ENCODE assay signal across 25 cellular contexts in genomic region chr1:95733031-95733430, GRCh38.
"Had no signal": no experiment of that assay in that cellular context is flagged by ENCODE, and none has a peak within 500 bp of the region (broad histone marks: within the 10 kb centered on the region; RNA-seq: fewer than 3 reads in every experiment).

No MANE protein-coding gene starts in this region.

- DNase-seq: cerebellar nuclear complex; cortex of kidney; dorsolateral prefrontal cortex; effector CD4-positive, alpha-beta T cell; hypothalamus; immature natural killer cell; islet precursor cell; left cardiac atrium; left lung; naive thymus-derived CD8-positive, alpha-beta T cell; nephron progenitor cell; nucleus accumbens; pancreas; right lobe of liver; small intestine; stimulated activated CD4-positive, alpha-beta T cell treated with anti-CD3 and anti-CD28 coated beads, Interleukin-12 subunit alpha, Interleukin-12 subunit beta, amount 100 ng/mL, for 4 hours; stimulated activated CD4-positive, alpha-beta T cell treated with anti-CD3 and anti-CD28 coated beads, Interleukin-1b, Interleukin-23, amount 100 ng/mL, for 48 hours; stimulated activated CD4-positive, alpha-beta T cell treated with anti-CD3 and anti-CD28 coated beads, Interleukin-4, amount 100 ng/mL, for 1 hour; stimulated activated CD8-positive, alpha-beta memory T cell treated with anti-CD3 and anti-CD28 coated beads, Interleukin-4, amount 100 ng/mL, for 48 hours; stimulated activated naive CD4-positive, alpha-beta T cell; stimulated activated naive CD8-positive, alpha-beta T cell treated with anti-CD3 and anti-CD28 coated beads, Interleukin-15, amount 100 ng/mL, for 72 hours; thyroid gland; trophoblast cell had no signal

- H3K27ac ChIP-seq: dorsolateral prefrontal cortex, epithelial cell of prostate, left lung, pancreas, right lobe of liver, thyroid gland had no signal

- H3K4me1 ChIP-seq: left lung, pancreas, right lobe of liver, thyroid gland had no signal

- H3K9me3 ChIP-seq: pancreas, thyroid gland had no signal

- FAIRE-seq: frontal cortex, pancreas, small intestine had no signal

- H3K4me3 ChIP-seq: dorsolateral prefrontal cortex, left lung, pancreas, right lobe of liver, thyroid gland had no signal

- H3K36me3 ChIP-seq: left lung, pancreas, right lobe of liver, thyroid gland had no signal

- H3K27me3 ChIP-seq: left lung, pancreas, right lobe of liver, thyroid gland had no signal
